In the genomic region with DNA sequence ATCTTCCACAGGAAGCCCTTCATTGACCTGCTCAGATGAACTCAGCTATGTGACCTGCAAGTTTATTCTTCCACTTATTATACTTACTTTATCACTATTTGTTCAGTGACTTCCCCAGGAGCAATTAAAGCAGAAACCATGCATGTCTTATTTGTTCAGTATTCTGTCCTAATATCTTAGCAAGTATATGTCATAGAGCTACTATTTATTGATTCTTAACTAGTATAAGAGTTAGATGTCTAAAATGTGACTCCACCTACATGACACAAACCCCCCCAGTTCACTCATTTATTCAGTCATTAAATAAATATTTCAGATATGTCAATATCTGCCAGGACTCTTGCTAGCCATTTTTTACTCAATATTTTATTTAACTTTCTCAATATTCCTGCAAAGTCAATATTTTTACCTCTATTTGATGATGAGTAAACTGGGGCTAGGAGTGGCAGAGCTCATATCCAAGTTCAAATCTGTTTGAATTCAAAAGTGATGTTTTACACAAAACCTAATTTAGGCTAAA, we compare ENCODE assay signal across 1 cellular context.
TF ChIP-seq lines count a peak whose summit lies in the region.

No MANE protein-coding gene starts in this region.

TF ChIP-seq in A549, 52 proteins besides CTCF, POLR2A, EP300 and RAD21 (continued from another document):
- TF ChIP-seq HMGXB4 (CRISPR knock-in tag; IDR thresholded peaks at IDR 0.05; ENCODE audit: borderline replicate concordance) = no peak
- peak; percentile 65 to 75; a peak in 3 of 4 replicates for TF ChIP-seq CEBPB (IDR thresholded peaks at IDR 0.05)
- TF ChIP-seq HOXA7 (CRISPR knock-in tag; IDR thresholded peaks at IDR 0.05) = no peak
- no peak for TF ChIP-seq ZC3H11A (IDR thresholded peaks at IDR 0.05)
- TF ChIP-seq ESRRA (IDR thresholded peaks at IDR 0.05; ENCODE audit: borderline replicate concordance, low read length) = no peak
- TF ChIP-seq ATOH8 (CRISPR knock-in tag; IDR thresholded peaks at IDR 0.05; ENCODE audit: low read depth) = no peak
- TF ChIP-seq EHMT2 (IDR thresholded peaks at IDR 0.05; ENCODE audit: low read depth) = no peak
- peak in 1 of 2 experiments; percentile 31; a peak in 1 of 5 replicates for TF ChIP-seq JUN (IDR thresholded peaks at IDR 0.05)
- no peak for TF ChIP-seq E2F6 (IDR thresholded peaks at IDR 0.05; ENCODE audit: borderline replicate concordance, low read depth)
